ENCODE assay signal across 9 cellular contexts in genomic region chr10:50637003-50637579, GRCh38. TPM values are rescaled to one million over a fixed set of nuclear protein-coding genes. Genes with fewer than 3 reads are reported as not detected.
A peak's percentile ranks its signal among the peaks of the same experiment; 100 is the strongest.
DNase-seq lines count a peak whose midpoint lies in the region; ATAC-seq and TF ChIP-seq lines count a peak whose summit lies in the region.
"Had no signal": no experiment of that assay in that cellular context is flagged by ENCODE, and none has a peak within 500 bp of the region (broad histone marks: within the 10 kb centered on the region; RNA-seq: fewer than 3 reads in every experiment).

No MANE protein-coding gene starts in this region.

- H3K4me2 ChIP-seq in mesenchymal stem cell (ENCODE audit: low read length, poor library complexity, severe bottlenecking) = no peak overlapping the region

- peaks cover 2% of the 10 kb centered on the region for H3K36me3 Mint-ChIP-seq in effector memory CD8-positive, alpha-beta T cell (ENCODE audit: insufficient read depth)

- H3K9me3 Mint-ChIP-seq in effector memory CD8-positive, alpha-beta T cell = no peaks in the 10 kb centered on the region

- H3K27me3 Mint-ChIP-seq in effector memory CD8-positive, alpha-beta T cell = peaks cover 0 to 8% of the 10 kb centered on the region in 2 donors

- no peak overlapping the region for H2AK5ac ChIP-seq in mesenchymal stem cell (ENCODE audit: low read length, severe bottlenecking)

- no peaks in the 10 kb centered on the region for H3K79me1 ChIP-seq in mesenchymal stem cell (replicated peaks; ENCODE audit: low read length, poor library complexity, severe bottlenecking)

- no peak overlapping the region for H2BK5ac ChIP-seq in mesenchymal stem cell (ENCODE audit: low read depth, low read length, poor library complexity, severe bottlenecking)

- H2BK15ac ChIP-seq in mesenchymal stem cell (ENCODE audit: low read depth, poor library complexity, severe bottlenecking) = no peak overlapping the region

- peak overlapping the region; percentile 74 to 77 for H3K4me3 Mint-ChIP-seq in effector memory CD8-positive, alpha-beta T cell

- no peak overlapping the region for H4K91ac ChIP-seq in mesenchymal stem cell (ENCODE audit: low read length)

- in situ Hi-C loops in GM13977 (cut with MboI; ENCODE audit: low pct_unique_long_range_greater_than_20kb, low sequenced_read_pairs, unreplicated experiment) = no loop called here

- H3K4ac ChIP-seq in mesenchymal stem cell (ENCODE audit: low read depth in 1 of 2, low read length in 2 of 2) = no peak overlapping the region

- peak; percentile 48 for DNase-seq in GM13977 (ENCODE audit: low spot score)
- DNase-seq in effector memory CD8-positive, alpha-beta T cell = no peak
- DNase-seq in germinal center (ENCODE audit: low spot score) = no peak
- DNase-seq in mesenchymal stem cell = no peak
- no peak for DNase-seq in SHP77 treated with DMSO at 0.1 percent for 48 hours (lab: John Stamatoyannopoulos, UW)
- DNase-seq in NCI-H226 = no peak
- DNase-seq: lower lobe of right lung had no signal

- H3K27ac Mint-ChIP-seq in effector memory CD8-positive, alpha-beta T cell = peak overlapping the region; percentile 38 to 87

- peaks cover 2% of the 10 kb centered on the region for H3K4me1 ChIP-seq in mesenchymal stem cell (ENCODE audit: control insufficient read depth, insufficient read depth, low read depth, low read length)

- no peak overlapping the region for H3K9ac ChIP-seq in mesenchymal stem cell (ENCODE audit: low read length)

- H3K9me3 ChIP-seq in mesenchymal stem cell (ENCODE audit: control insufficient read depth, low read length) = no peaks in the 10 kb centered on the region
- H3K9me3 ChIP-seq: lower lobe of right lung had no signal

- peak; percentile 91 for ATAC-seq in GM21381 (IDR thresholded peaks at IDR 0.05; ENCODE audit: unreplicated experiment)
- ATAC-seq in HG03442 (IDR thresholded peaks at IDR 0.05; ENCODE audit: unreplicated experiment) = peak; percentile 90
- peak; percentile 76 for ATAC-seq in effector memory CD8-positive, alpha-beta T cell (replicated peaks)

- H3K27me3 ChIP-seq in mesenchymal stem cell (ENCODE audit: control insufficient read depth in 1 of 2, insufficient read depth in 1 of 2, low read length in 2 of 2) = no peaks in the 10 kb centered on the region

- H4K8ac ChIP-seq in mesenchymal stem cell (ENCODE audit: low read length) = no peak overlapping the region

- H3K4me1 Mint-ChIP-seq in effector memory CD8-positive, alpha-beta T cell (ENCODE audit: low read depth in 2 of 2) = peaks cover 18 to 28% of the 10 kb centered on the region in 2 donors

- no peak overlapping the region for H2AFZ ChIP-seq in mesenchymal stem cell (ENCODE audit: low read depth, low read length)

- H3K14ac ChIP-seq in mesenchymal stem cell (ENCODE audit: low read length in 2 of 2) = no peak overlapping the region

- H2BK12ac ChIP-seq in mesenchymal stem cell (ENCODE audit: low read length in 2 of 2) = no peak overlapping the region

- no peak overlapping the region for H3K23ac ChIP-seq in mesenchymal stem cell (ENCODE audit: low read length in 2 of 2)

- WGBS in mesenchymal stem cell = 86% methylated on average over 1 of the region's 3 CpGs

- no peak overlapping the region for H3K27ac ChIP-seq in mesenchymal stem cell (ENCODE audit: low read length, poor library complexity, severe bottlenecking)
- H3K27ac ChIP-seq: lower lobe of right lung had no signal

- no peak overlapping the region for H3K18ac ChIP-seq in mesenchymal stem cell (ENCODE audit: low read depth in 1 of 2, low read length in 2 of 2)

- H2BK120ac ChIP-seq in mesenchymal stem cell (ENCODE audit: low read depth, low read length) = no peak overlapping the region

- peak overlapping the region in 1 of 2 experiments; percentile 10 for H3K4me3 ChIP-seq in mesenchymal stem cell (ENCODE audit: insufficient read depth in 1 of 2, low read depth in 1 of 2, low read length in 2 of 2)
- H3K4me3 ChIP-seq: lower lobe of right lung had no signal

- no peaks in the 10 kb centered on the region for H3K36me3 ChIP-seq in mesenchymal stem cell (ENCODE audit: control insufficient read depth in 1 of 2, insufficient read depth in 2 of 2, low read depth in 1 of 2, low read length in 2 of 2)
- H3K36me3 ChIP-seq: lower lobe of right lung had no signal

- TF ChIP-seq CTCF in GM13977 (IDR thresholded peaks at IDR 0.05; ENCODE audit: extremely low read depth, insufficient read depth, missing control alignments) = no peak

RNA-seq across cellular contexts. Expression of gene SGMS1, which starts 13.3 kb away (rescaled TPM):
- 5.5 TPM for polyA plus RNA-seq in mesenchymal stem cell (2013, experiment 1 of 2)
- polyA plus RNA-seq in mesenchymal stem cell (2013, experiment 2 of 2) = 5.6 TPM
